ENCODE assay signal across 8 cellular contexts in the genomic region with DNA sequence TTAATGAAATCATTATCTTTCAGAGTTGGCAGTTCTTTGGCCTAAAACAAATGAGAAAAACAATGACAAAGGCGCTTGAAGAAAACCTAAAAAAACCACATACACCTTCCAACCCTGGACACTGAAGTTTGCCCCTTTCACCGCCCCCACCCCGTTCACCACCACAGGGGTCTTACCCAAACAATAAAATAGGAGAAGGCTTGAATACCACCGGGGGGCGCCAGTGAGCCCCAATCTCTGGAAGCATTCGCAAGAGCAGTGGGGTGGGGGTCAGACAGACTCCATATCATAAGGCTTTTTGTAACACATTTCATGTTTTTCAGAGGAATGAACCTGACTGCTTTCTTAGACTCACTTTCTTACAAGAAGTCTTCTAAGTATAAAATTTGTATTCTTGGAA.
DNase-seq lines count a peak whose midpoint lies in the region; ATAC-seq, FAIRE-seq and TF ChIP-seq lines count a peak whose summit lies in the region.

No MANE protein-coding gene starts in this region.

- H3K27me3 ChIP-seq in keratinocyte (ENCODE audit: control insufficient read depth, extremely low read depth, insufficient read depth, low read length) = no peaks in the 10 kb centered on the region

- H3K27ac Mint-ChIP-seq in activated naive CD8-positive, alpha-beta T cell treated with anti-CD3 and anti-CD28 coated beads, Interleukin-2, amount 50 U/mL, for 24 hours = peak overlapping the region; percentile 55

- peak; percentile 7 for DNase-seq in NCI-H2196 (lab: John Stamatoyannopoulos, UW; ENCODE audit: unreplicated experiment)
- DNase-seq in NCI-H2196 treated with DMSO at 0.1 percent for 48 hours (lab: John Stamatoyannopoulos, UW; ENCODE audit: unreplicated experiment) = no peak
- peak; percentile 8 for DNase-seq in SW480 (ENCODE audit: low spot score)
- peak; percentile 77 for DNase-seq in activated naive CD8-positive, alpha-beta T cell treated with anti-CD3 and anti-CD28 coated beads, Interleukin-2, amount 50 U/mL, for 24 hours
- no peak for DNase-seq in keratinocyte (ENCODE audit: low read depth, low spot score)
- peak; percentile 53 for DNase-seq in stimulated activated CD8-positive, alpha-beta memory T cell treated with anti-CD3 and anti-CD28 coated beads, Interleukin-12 subunit alpha, Interleukin-12 subunit beta, amount 100 ng/mL, for 1 hour (ENCODE audit: low read depth)
- DNase-seq in GF-D8 (lab: John Stamatoyannopoulos, UW) = no peak

- no peak overlapping the region for H2AFZ ChIP-seq in keratinocyte (ENCODE audit: control insufficient read depth, low read length)

- no peak for FAIRE-seq in keratinocyte (lab: Jason Lieb, UNC)

- H3K9me3 Mint-ChIP-seq in activated naive CD8-positive, alpha-beta T cell treated with anti-CD3 and anti-CD28 coated beads, Interleukin-2, amount 50 U/mL, for 24 hours = no peaks in the 10 kb centered on the region

- TF ChIP-seq CTCF in keratinocyte (optimal IDR thresholded peaks at IDR 0.05 in 1 of 3, IDR thresholded peaks at IDR 0.05 in 1 of 3, conservative IDR thresholded peaks at IDR 0.05 in 1 of 3; ENCODE audit: extremely low read depth in 1 of 3, insufficient read depth in 2 of 3, low read length in 3 of 3) = peak; percentile 36 to 56 (median 48)

- no peak overlapping the region for H3K4me2 ChIP-seq in keratinocyte (ENCODE audit: control insufficient read depth, extremely low read depth, insufficient read depth, low read depth, low read length)

- H3K9ac ChIP-seq in keratinocyte (ENCODE audit: control insufficient read depth, extremely low read depth, insufficient read depth, low read length) = no peak overlapping the region

- no peaks in the 10 kb centered on the region for H3K79me2 ChIP-seq in keratinocyte (ENCODE audit: control insufficient read depth, insufficient read depth, low read length)

- dilution Hi-C loops in keratinocyte (cut with MboI; ENCODE audit: extremely low pct_ligation_motif_present, low sequenced_read_pairs) = no loop called here

- H3K9me1 ChIP-seq in keratinocyte (ENCODE audit: control insufficient read depth, extremely low read depth, insufficient read depth, low read length) = no peaks in the 10 kb centered on the region

- H3K27ac ChIP-seq in keratinocyte (ENCODE audit: control insufficient read depth, insufficient read depth, low read length) = no peak overlapping the region

- no peaks in the 10 kb centered on the region for H4K20me1 ChIP-seq in keratinocyte (ENCODE audit: control insufficient read depth, extremely low read depth, insufficient read depth, low read length)

- peaks cover 48% of the 10 kb centered on the region for H3K36me3 Mint-ChIP-seq in activated naive CD8-positive, alpha-beta T cell treated with anti-CD3 and anti-CD28 coated beads, Interleukin-2, amount 50 U/mL, for 24 hours (ENCODE audit: low read depth)

- peaks cover 0 to 7% of the 10 kb centered on the region in 2 experiments for H3K36me3 ChIP-seq in keratinocyte (ENCODE audit: control insufficient read depth in 2 of 2, extremely low read depth in 1 of 2, insufficient read depth in 2 of 2, low read length in 2 of 2)

- no peak overlapping the region for H3K4me3 Mint-ChIP-seq in activated naive CD8-positive, alpha-beta T cell treated with anti-CD3 and anti-CD28 coated beads, Interleukin-2, amount 50 U/mL, for 24 hours

- no peak for ATAC-seq in activated naive CD8-positive, alpha-beta T cell treated with anti-CD3 and anti-CD28 coated beads, Interleukin-2, amount 50 U/mL, for 24 hours
- ATAC-seq in HG03342 (IDR thresholded peaks at IDR 0.05; ENCODE audit: unreplicated experiment) = no peak

- peaks cover 20% of the 10 kb centered on the region for H3K4me1 Mint-ChIP-seq in activated naive CD8-positive, alpha-beta T cell treated with anti-CD3 and anti-CD28 coated beads, Interleukin-2, amount 50 U/mL, for 24 hours

- no peak overlapping the region for H3K4me3 ChIP-seq in keratinocyte (ENCODE audit: control insufficient read depth in 2 of 3, extremely low read depth in 1 of 3, insufficient read depth in 2 of 3, low read depth in 1 of 3, low read length in 3 of 3)

- H3K27me3 Mint-ChIP-seq in activated naive CD8-positive, alpha-beta T cell treated with anti-CD3 and anti-CD28 coated beads, Interleukin-2, amount 50 U/mL, for 24 hours = no peaks in the 10 kb centered on the region

- H3K9me3 ChIP-seq in keratinocyte (ENCODE audit: control insufficient read depth, low read depth, low read length) = no peaks in the 10 kb centered on the region

- no peaks in the 10 kb centered on the region for H3K4me1 ChIP-seq in keratinocyte (ENCODE audit: control insufficient read depth, extremely low read depth, insufficient read depth, low read length)

Comparison
In these comparisons a context has a peak if more than half of its experiments do, and no peak if none do; other contexts are left out.
1. DNase-seq: peak in NCI-H2196 (single experiment), SW480 (single experiment), activated naive CD8-positive, alpha-beta T cell treated with anti-CD3 and anti-CD28 coated beads, Interleukin-2, amount 50 U/mL, for 24 hours (single experiment) and stimulated activated CD8-positive, alpha-beta memory T cell treated with anti-CD3 and anti-CD28 coated beads, Interleukin-12 subunit alpha, Interleukin-12 subunit beta, amount 100 ng/mL, for 1 hour (single experiment); none in NCI-H2196 treated with DMSO at 0.1 percent for 48 hours (single experiment), keratinocyte (single experiment) and GF-D8 (single experiment).